ENCODE assay signal across 10 cellular contexts in genomic region chr1:25566186-25566729, GRCh38. TPM values are rescaled to one million over a fixed set of nuclear protein-coding genes. Genes with fewer than 3 reads are reported as not detected.
A peak's percentile ranks its signal among the peaks of the same experiment; 100 is the strongest.
DNase-seq lines count a peak whose midpoint lies in the region; ATAC-seq and TF ChIP-seq lines count a peak whose summit lies in the region.
"Had no signal": no experiment of that assay in that cellular context is flagged by ENCODE, and none has a peak within 500 bp of the region (broad histone marks: within the 10 kb centered on the region; RNA-seq: fewer than 3 reads in every experiment).

No MANE protein-coding gene starts in this region.

- no peaks in the 10 kb centered on the region for H3K9me3 ChIP-seq in Caco-2

- H3K36me3 ChIP-seq in Caco-2 (ENCODE audit: control insufficient read depth, insufficient read depth, low read length), result no peaks in the 10 kb centered on the region; the same call in 1 of the 2 replicates

- POLR2A ChIA-PET in Caco-2 (lab: Charles Lee), result no interaction called here

- in situ Hi-C loops in G401 (cut with HindIII; ENCODE audit: low sequenced_read_pairs), result no loop called here

- ATAC-seq in central memory CD8-positive, alpha-beta T cell (replicated peaks; ENCODE audit: extremely low read depth, poor library complexity, severe bottlenecking), result no peak
- no peak for ATAC-seq in GM18520 (IDR thresholded peaks at IDR 0.05; ENCODE audit: unreplicated experiment)

- H3K4me1 ChIP-seq in Caco-2, result peaks cover 11% of the 10 kb centered on the region; the same call in 1 of the 2 replicates

- H3K36me3 Mint-ChIP-seq in HFFc6 (ENCODE audit: low read depth) (no peaks in the 10 kb centered on the region), nephron progenitor cell (ENCODE audit: low read depth) (no peaks in the 10 kb centered on the region), Caco-2 (ENCODE audit: insufficient read depth, unreplicated experiment) (peaks cover 13% of the 10 kb centered on the region)
- peaks cover 26% of the 10 kb centered on the region for H3K36me3 Mint-ChIP-seq in central memory CD8-positive, alpha-beta T cell (ENCODE audit: insufficient read depth)

- DNase-seq in AG10803 (ENCODE audit: low read depth) (no peak), HFFc6 (no peak), nephron progenitor cell (no peak), G401 (ENCODE audit: low spot score) (no peak), Caco-2 (no peak), GM03348 (ENCODE audit: low spot score) (no peak)
- no peak for DNase-seq in central memory CD8-positive, alpha-beta T cell (ENCODE audit: low spot score in 2 of 2)
- DNase-seq: activated gamma-delta T cell, DMS 273 treated with DMSO at 0.1 percent for 48 hours had no signal

- H3K27ac Mint-ChIP-seq in HFFc6, result peak overlapping the region; percentile 95
- no peak overlapping the region for H3K27ac Mint-ChIP-seq in central memory CD8-positive, alpha-beta T cell (ENCODE audit: low read depth)
- H3K27ac Mint-ChIP-seq in nephron progenitor cell, result no peak overlapping the region
- no peak overlapping the region for H3K27ac Mint-ChIP-seq in Caco-2 (ENCODE audit: unreplicated experiment)

- H3K27me3 Mint-ChIP-seq in HFFc6 (ENCODE audit: insufficient read depth) (no peaks in the 10 kb centered on the region), nephron progenitor cell (ENCODE audit: low read depth, poor library complexity) (no peaks in the 10 kb centered on the region), Caco-2 (ENCODE audit: insufficient read depth, unreplicated experiment) (no peaks in the 10 kb centered on the region)
- no peaks in the 10 kb centered on the region for H3K27me3 Mint-ChIP-seq in central memory CD8-positive, alpha-beta T cell

- H3K4me3 Mint-ChIP-seq in HFFc6 (no peak overlapping the region), nephron progenitor cell (peak overlapping the region; percentile 43), Caco-2 (ENCODE audit: unreplicated experiment) (no peak overlapping the region)
- H3K4me3 Mint-ChIP-seq in central memory CD8-positive, alpha-beta T cell, result peak overlapping the region; percentile 92

- no peak for TF ChIP-seq CTCF in AG10803 (conservative IDR thresholded peaks at IDR 0.05; ENCODE audit: low read length)
- no peak for TF ChIP-seq CTCF in HFFc6 (IDR thresholded peaks at IDR 0.05)
- no peak for TF ChIP-seq CTCF in nephron progenitor cell (IDR thresholded peaks at IDR 0.05)
- no peak for TF ChIP-seq CTCF in Caco-2 (IDR thresholded peaks at IDR 0.05; ENCODE audit: insufficient read depth in 1 of 2, low read depth in 1 of 2, low read length in 1 of 2, severe bottlenecking in 1 of 2, unreplicated experiment in 1 of 2)

- H3K4me3 ChIP-seq in AG10803 (ENCODE audit: low read length) (peak overlapping the region; percentile 37; the same call in 1 of the 2 replicates), Caco-2 (ENCODE audit: low read depth, low read length) (no peak overlapping the region)

- CTCF ChIA-PET in Caco-2 (lab: Charles Lee), result no interaction called here

- no peaks in the 10 kb centered on the region for H3K9me3 Mint-ChIP-seq in HFFc6
- no peaks in the 10 kb centered on the region for H3K9me3 Mint-ChIP-seq in central memory CD8-positive, alpha-beta T cell
- no peaks in the 10 kb centered on the region for H3K9me3 Mint-ChIP-seq in nephron progenitor cell
- no peaks in the 10 kb centered on the region for H3K9me3 Mint-ChIP-seq in Caco-2 (ENCODE audit: unreplicated experiment)

- intact Hi-C loops in Caco-2 (cut with micrococcal nuclease; ENCODE audit: unreplicated experiment), result no loop called here

- H3K27me3 ChIP-seq in Caco-2 (replicated peaks; ENCODE audit: control insufficient read depth, insufficient read depth, low read length), result no peaks in the 10 kb centered on the region

- H3K4me1 Mint-ChIP-seq in HFFc6 (ENCODE audit: low read depth) (peaks cover 44% of the 10 kb centered on the region), nephron progenitor cell (peaks cover 84% of the 10 kb centered on the region), Caco-2 (ENCODE audit: low read depth, unreplicated experiment) (peaks cover 9% of the 10 kb centered on the region)
- H3K4me1 Mint-ChIP-seq in central memory CD8-positive, alpha-beta T cell, result peaks cover 55% of the 10 kb centered on the region

- no TSS peak for BruUV-seq in Caco-2 (replicated peaks; lab: Mats Ljungman, UMichigan)

RNA-seq across cellular contexts. Expression of gene LDLRAP1, which starts 22.9 kb away (rescaled TPM):
- 10 to 100 TPM; 10.4 to 14.1 (median 12.7) TPM for total RNA-seq in HFFc6 (2021; fragmentation: NEBNext Ultra II Directional; extraction: Animal tissue kit (Norgen Biotek cat#: 25700))
- total RNA-seq in G401 (2014; rRNA removed; shearing (Covaris generic)), result 10.8 and 30.6 TPM in 2 replicates
- 14.5 TPM in 2 replicates for total RNA-seq in Caco-2 (2022)

RNA-seq across cellular contexts. Expression of gene MAN1C1, which starts 50.3 kb away (rescaled TPM):
- under 1 TPM in 3 of 6 experiments, not detected in 3; 0.07 to 0.14 (median 0.08) TPM for total RNA-seq in HFFc6 (2021; fragmentation: NEBNext Ultra II Directional; extraction: Animal tissue kit (Norgen Biotek cat#: 25700))
- 5.3 and 5.5 TPM in 2 replicates for total RNA-seq in G401 (2014; rRNA removed; shearing (Covaris generic))
- total RNA-seq in Caco-2 (2022), result 2.7 and 3.5 TPM in 2 replicates

Comparison
In these comparisons a context has a peak if more than half of its experiments do, and no peak if none do; other contexts are left out.
1. H3K4me3 Mint-ChIP-seq: peak in central memory CD8-positive, alpha-beta T cell (single experiment) and nephron progenitor cell (single experiment); none in HFFc6 (single experiment) and Caco-2 (single experiment).